Comparison of ENCODE assay signal across 9 cellular contexts in genomic region chr19:17339088-17339741, GRCh38. TPM values are rescaled to one million over a fixed set of nuclear protein-coding genes. Genes with fewer than 3 reads are reported as not detected.
DNase-seq lines count a peak whose midpoint lies in the region; ATAC-seq and TF ChIP-seq lines count a peak whose summit lies in the region.
"Had no signal": no experiment of that assay in that cellular context is flagged by ENCODE, and none has a peak within 500 bp of the region (broad histone marks: within the 10 kb centered on the region; RNA-seq: fewer than 3 reads in every experiment).

No MANE protein-coding gene starts in this region.

- DNase-seq in Karpas-422 (peak; percentile 79), mucosa of descending colon (peak; percentile 66 to 71 (median 70)), SW480 (ENCODE audit: low spot score) (no peak)
- DNase-seq: DMS153 had no signal

- H3K4me2 ChIP-seq in BLaER1 treated with 17β-estradiol and CSF1 and Interleukin-3, amounts not matched to agents 10 nM and 100 nM, result peak overlapping the region; percentile 92 to 100 (median 99); a peak in 19 of 22 replicates
- peak overlapping the region; percentile 99 for H3K4me2 ChIP-seq in Karpas-422 (ENCODE audit: low read depth, low read length, poor library complexity, severe bottlenecking)

- TF ChIP-seq CTCF in mucosa of descending colon (IDR thresholded peaks at IDR 0.05), result no peak

- no peak overlapping the region for H2AFZ ChIP-seq in Karpas-422 (ENCODE audit: low read length)

- H4K20me1 ChIP-seq in BLaER1 treated with 17β-estradiol and CSF1 and Interleukin-3, amounts not matched to agents 10 nM and 100 nM, result no peaks in the 10 kb centered on the region
- H4K20me1 ChIP-seq in Karpas-422 (ENCODE audit: insufficient read depth, low read depth, low read length), result no peaks in the 10 kb centered on the region

- no peaks in the 10 kb centered on the region for H3K9me3 Mint-ChIP-seq in activated T-helper 17 cell treated with anti-CD3 and anti-CD28 coated beads, Interleukin-2, amount 50 U/mL, for 72 hours

- H3K9me2 ChIP-seq in Karpas-422 (replicated peaks; ENCODE audit: insufficient read depth, low read length), result no peaks in the 10 kb centered on the region

- no peak overlapping the region for H3K27ac Mint-ChIP-seq in activated T-helper 17 cell treated with anti-CD3 and anti-CD28 coated beads, Interleukin-2, amount 50 U/mL, for 72 hours

- no peaks in the 10 kb centered on the region for H3K27me3 ChIP-seq in BLaER1 treated with 17β-estradiol and CSF1 and Interleukin-3, amounts not matched to agents 10 nM and 100 nM
- H3K27me3 ChIP-seq in Karpas-422 (ENCODE audit: low read length), result no peaks in the 10 kb centered on the region

- ATAC-seq in activated T-helper 17 cell treated with anti-CD3 and anti-CD28 coated beads, Interleukin-2, amount 50 U/mL, for 72 hours (replicated peaks), result no peak
- no peak for ATAC-seq in mucosa of descending colon
- ATAC-seq in HG03025 (IDR thresholded peaks at IDR 0.05; ENCODE audit: low FRiP score, unreplicated experiment), result no peak
- ATAC-seq in GM18517 (IDR thresholded peaks at IDR 0.05; ENCODE audit: unreplicated experiment), result no peak
- no peak for ATAC-seq in GM21367 (IDR thresholded peaks at IDR 0.05; ENCODE audit: unreplicated experiment)

- peak overlapping the region in 4 of 10 experiments; percentile 77 to 91 (median 78); a peak in 4 of 20 replicates for H3K4me3 ChIP-seq in BLaER1 treated with 17β-estradiol and CSF1 and Interleukin-3, amounts not matched to agents 10 nM and 100 nM
- peak overlapping the region; percentile 91; the same call in 1 of the 2 replicates for H3K4me3 ChIP-seq in Karpas-422 (ENCODE audit: low read length)
- no peak overlapping the region for H3K4me3 ChIP-seq in mucosa of descending colon

- no peak overlapping the region for H3K27ac ChIP-seq in BLaER1 treated with 17β-estradiol and CSF1 and Interleukin-3, amounts not matched to agents 10 nM and 100 nM
- no peak overlapping the region for H3K27ac ChIP-seq in Karpas-422 (ENCODE audit: low read length)

- H3K9me3 ChIP-seq in BLaER1 treated with 17β-estradiol and CSF1 and Interleukin-3, amounts not matched to agents 10 nM and 100 nM (replicated peaks in 1 of 11), result no peaks in the 10 kb centered on the region
- H3K9me3 ChIP-seq in Karpas-422 (ENCODE audit: low read length), result no peaks in the 10 kb centered on the region
- H3K9me3 ChIP-seq in mucosa of descending colon, result no peaks in the 10 kb centered on the region

- H3K4me3 Mint-ChIP-seq in activated T-helper 17 cell treated with anti-CD3 and anti-CD28 coated beads, Interleukin-2, amount 50 U/mL, for 72 hours, result peak overlapping the region; percentile 86

- H3K79me2 ChIP-seq in Karpas-422 (ENCODE audit: low read length), result peaks cover 9% of the 10 kb centered on the region

- no peaks in the 10 kb centered on the region for H3K27me3 Mint-ChIP-seq in activated T-helper 17 cell treated with anti-CD3 and anti-CD28 coated beads, Interleukin-2, amount 50 U/mL, for 72 hours

- H3K9ac ChIP-seq in BLaER1 treated with 17β-estradiol and CSF1 and Interleukin-3, amounts not matched to agents 10 nM and 100 nM, result peak overlapping the region in 2 of 11 experiments; percentile 85 to 86; a peak in 2 of 22 replicates
- H3K9ac ChIP-seq in Karpas-422 (ENCODE audit: low read length), result no peak overlapping the region

- peaks cover 28 to 59% (median 31%) of the 10 kb centered on the region in 10 experiments for H3K4me1 ChIP-seq in BLaER1 treated with 17β-estradiol and CSF1 and Interleukin-3, amounts not matched to agents 10 nM and 100 nM
- peaks cover 25% of the 10 kb centered on the region for H3K4me1 ChIP-seq in Karpas-422 (ENCODE audit: low read length)
- peaks cover 20% of the 10 kb centered on the region for H3K4me1 ChIP-seq in mucosa of descending colon (ENCODE audit: low read depth)

- peaks cover 12% of the 10 kb centered on the region for H3K4me1 Mint-ChIP-seq in activated T-helper 17 cell treated with anti-CD3 and anti-CD28 coated beads, Interleukin-2, amount 50 U/mL, for 72 hours

- H3K36me3 ChIP-seq in BLaER1 treated with 17β-estradiol and CSF1 and Interleukin-3, amounts not matched to agents 10 nM and 100 nM, result peaks cover 8 to 39% (median 27%) of the 10 kb centered on the region in 11 experiments; a peak in 20 of 22 replicates
- H3K36me3 ChIP-seq in Karpas-422 (ENCODE audit: insufficient read depth, low read length) (peaks cover 5% of the 10 kb centered on the region; the same call in 1 of the 2 replicates), mucosa of descending colon (ENCODE audit: low read depth) (no peaks in the 10 kb centered on the region)

- intact Hi-C loops in mucosa of descending colon (cut with DNase I, micrococcal nuclease), result no loop called here

- H3K36me3 Mint-ChIP-seq in activated T-helper 17 cell treated with anti-CD3 and anti-CD28 coated beads, Interleukin-2, amount 50 U/mL, for 72 hours (ENCODE audit: low read depth), result no peaks in the 10 kb centered on the region

RNA-seq across cellular contexts. Expression of gene GTPBP3, which starts 1.9 kb away (rescaled TPM):
- 29.3 and 88.1 TPM in 2 replicates for total RNA-seq in Karpas-422 (2014; rRNA removed; shearing (Covaris generic); ENCODE audit: low replicate concordance)
- total RNA-seq in activated T-helper 17 cell treated with anti-CD3 and anti-CD28 coated beads, Interleukin-2, amount 50 U/mL, for 72 hours, result 10 to 100 TPM; 14.7 to 29.6 TPM
- 10 to 100 TPM; 16.1 to 24.3 (median 16.8) TPM for total RNA-seq in mucosa of descending colon

RNA-seq across cellular contexts. Expression of gene ANO8, which starts 4.6 kb away (rescaled TPM):
- total RNA-seq in Karpas-422 (2014; rRNA removed; shearing (Covaris generic); ENCODE audit: low replicate concordance), result 0.82 and 2.3 TPM in 2 replicates
- total RNA-seq in activated T-helper 17 cell treated with anti-CD3 and anti-CD28 coated beads, Interleukin-2, amount 50 U/mL, for 72 hours, result 1 to 10 TPM; 3.6 to 3.9 TPM
- 1 to 10 TPM; 7.1 to 9.4 (median 8.6) TPM for total RNA-seq in mucosa of descending colon

RNA-seq across cellular contexts. Expression of gene DDA1, which starts 29.9 kb away (rescaled TPM):
- total RNA-seq in Karpas-422 (2014; rRNA removed; shearing (Covaris generic); ENCODE audit: low replicate concordance), result 24.4 and 33.0 TPM in 2 replicates
- total RNA-seq in activated T-helper 17 cell treated with anti-CD3 and anti-CD28 coated beads, Interleukin-2, amount 50 U/mL, for 72 hours, result 10 to 100 TPM; 27.8 to 45.8 TPM
- total RNA-seq in mucosa of descending colon, result 10 to 100 TPM; 38.3 to 51.4 (median 48.3) TPM

RNA-seq across cellular contexts. Expression of gene MRPL34, which starts 33.5 kb away (rescaled TPM):
- 34.0 and 68.6 TPM in 2 replicates for total RNA-seq in Karpas-422 (2014; rRNA removed; shearing (Covaris generic); ENCODE audit: low replicate concordance)
- total RNA-seq in activated T-helper 17 cell treated with anti-CD3 and anti-CD28 coated beads, Interleukin-2, amount 50 U/mL, for 72 hours, result 10 to 100 TPM; 56.2 to 95.9 TPM
- 100 to 1,000 TPM; 124 to 148 (median 145) TPM for total RNA-seq in mucosa of descending colon

RNA-seq across cellular contexts. Expression of gene ABHD8, which starts 36.0 kb away (rescaled TPM):
- 0.37 and 2.0 TPM in 2 replicates for total RNA-seq in Karpas-422 (2014; rRNA removed; shearing (Covaris generic); ENCODE audit: low replicate concordance)
- 1 to 10 TPM; 8.0 to 8.5 TPM for total RNA-seq in activated T-helper 17 cell treated with anti-CD3 and anti-CD28 coated beads, Interleukin-2, amount 50 U/mL, for 72 hours
- total RNA-seq in mucosa of descending colon, result 10 to 100 TPM in 1 of 3 donors, 1 to 10 TPM in 2; 3.0 to 18.0 (median 4.5) TPM
